In the genomic region with DNA sequence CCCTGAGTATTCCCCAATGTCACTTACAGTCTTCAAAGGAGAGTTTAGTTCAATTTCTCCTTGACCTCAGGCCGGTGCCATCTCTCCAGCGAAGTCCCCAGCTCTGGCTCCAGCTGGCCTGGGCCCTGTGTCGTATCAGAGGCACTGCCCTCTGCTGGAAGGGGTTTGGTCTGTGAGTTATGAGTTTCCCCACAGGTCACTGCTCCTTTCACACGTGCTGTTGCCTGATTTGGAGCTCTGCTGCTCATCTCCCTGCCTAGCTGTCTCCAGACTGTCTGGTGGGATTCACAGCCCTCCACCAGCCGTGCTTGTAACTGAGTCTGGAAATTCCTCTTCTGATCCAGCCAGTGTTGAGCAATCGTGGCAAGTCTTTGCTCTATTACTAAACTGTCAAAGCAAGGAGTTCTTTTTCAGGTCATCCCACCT, we compare ENCODE assay signal across 8 cellular contexts. TPM values are rescaled to one million over a fixed set of nuclear protein-coding genes. Genes with fewer than 3 reads are reported as not detected.
A peak's percentile ranks its signal among the peaks of the same experiment; 100 is the strongest.
DNase-seq lines count a peak whose midpoint lies in the region; ATAC-seq and TF ChIP-seq lines count a peak whose summit lies in the region.

A gene (minus strand): TSS at position 105 of the 426 bp plus-strand sequence. CDS start 2,179 bp downstream, outside the sequence.

- DNase-seq in DMS 273 (lab: John Stamatoyannopoulos, UW; ENCODE audit: unreplicated experiment) (peak; percentile 85), OCI-LY7 (ENCODE audit: low spot score) (peak; percentile 76)
- DNase-seq in activated T-cell treated with anti-CD3 and anti-CD28 coated beads, Interleukin-2, amount 50 U/mL, for 24 hours = peak; percentile 64
- DNase-seq in stimulated activated naive CD4-positive, alpha-beta T cell treated with Interleukin-2 at 50 U/mL for 16 hours (lab: John Stamatoyannopoulos, UW) = peak; percentile 31

- peaks cover 21% of the 10 kb centered on the region for H3K4me1 Mint-ChIP-seq in activated T-cell treated with anti-CD3 and anti-CD28 coated beads, Interleukin-2, amount 50 U/mL, for 24 hours (ENCODE audit: low read depth)

- peaks cover 10% of the 10 kb centered on the region for H3K36me3 Mint-ChIP-seq in activated T-cell treated with anti-CD3 and anti-CD28 coated beads, Interleukin-2, amount 50 U/mL, for 24 hours (ENCODE audit: low read depth)

- H3K79me2 ChIP-seq in OCI-LY7 (ENCODE audit: insufficient read depth, low read depth, low read length) = peaks cover 27% of the 10 kb centered on the region

- peak within 1 kb of the TSS; percentile 79 for H3K27ac ChIP-seq in HUES48 (ENCODE audit: low read depth, low read length)
- peak within 1 kb of the TSS; percentile 66 for H3K27ac ChIP-seq in OCI-LY7 (ENCODE audit: low read depth, low read length, poor library complexity, severe bottlenecking)

- peaks cover 18% of the 10 kb centered on the region; the same call in 1 of the 2 replicates for H3K4me1 ChIP-seq in HUES48 (ENCODE audit: control insufficient read depth, insufficient read depth, low read length)
- H3K4me1 ChIP-seq in OCI-LY7 (ENCODE audit: insufficient read depth, low read length, poor library complexity, severe bottlenecking) = peaks cover 15% of the 10 kb centered on the region
- H3K4me1 ChIP-seq in mucosa of stomach (ENCODE audit: control insufficient read depth, insufficient read depth, low read length) = no peaks in the 10 kb centered on the region

- H3K9me3 Mint-ChIP-seq in activated T-cell treated with anti-CD3 and anti-CD28 coated beads, Interleukin-2, amount 50 U/mL, for 24 hours = no peaks in the 10 kb centered on the region

- peak; percentile 67 for TF ChIP-seq CTCF in OCI-LY7 (conservative IDR thresholded peaks at IDR 0.05; ENCODE audit: low read length)

- CTCF ChIA-PET in OCI-LY7 (lab: Charles Lee; ENCODE audit: unreplicated experiment) = interaction anchor here (1.0 to 1.4 kb wide), 2 partner anchors 127 to 271 kb away, joined by 3 to 4 read pairs; no protein-coding TSS in a partner anchor

- ATAC-seq in GM21515 (IDR thresholded peaks at IDR 0.05; ENCODE audit: unreplicated experiment) = peak; percentile 57
- ATAC-seq in esophagus mucosa = peak; percentile 72

- peak within 1 kb of the TSS; percentile 60 for H3K9ac ChIP-seq in HUES48 (ENCODE audit: low read depth, low read length)
- peak within 1 kb of the TSS; percentile 75 for H3K9ac ChIP-seq in mucosa of stomach (ENCODE audit: low read length)

- peak within 1 kb of the TSS; percentile 77 for H3K4me3 ChIP-seq in HUES48 (ENCODE audit: low read depth, low read length)
- peak within 1 kb of the TSS; percentile 78 for H3K4me3 ChIP-seq in OCI-LY7 (ENCODE audit: low read depth, low read length, poor library complexity, severe bottlenecking)
- peak within 1 kb of the TSS; percentile 74 for H3K4me3 ChIP-seq in mucosa of stomach (ENCODE audit: low read length)

- H3K27me3 ChIP-seq in HUES48 (ENCODE audit: control insufficient read depth, insufficient read depth, low read length) = no peaks in the 10 kb centered on the region
- H3K27me3 ChIP-seq in mucosa of stomach (ENCODE audit: control insufficient read depth, insufficient read depth, low read length) = no peaks in the 10 kb centered on the region

- H3K4me2 ChIP-seq in OCI-LY7 (ENCODE audit: low read length) = peak within 1 kb of the TSS; percentile 75

- peak within 1 kb of the TSS; percentile 88 for H3K4me3 Mint-ChIP-seq in activated T-cell treated with anti-CD3 and anti-CD28 coated beads, Interleukin-2, amount 50 U/mL, for 24 hours

- H3K27ac Mint-ChIP-seq in activated T-cell treated with anti-CD3 and anti-CD28 coated beads, Interleukin-2, amount 50 U/mL, for 24 hours = peak within 1 kb of the TSS; percentile 88

- peaks cover 31% of the 10 kb centered on the region for H3K27me3 Mint-ChIP-seq in activated T-cell treated with anti-CD3 and anti-CD28 coated beads, Interleukin-2, amount 50 U/mL, for 24 hours

- no peaks in the 10 kb centered on the region for H3K9me2 ChIP-seq in OCI-LY7 (ENCODE audit: insufficient read depth, low read length)

- H3K36me3 ChIP-seq in HUES48 (ENCODE audit: control insufficient read depth, insufficient read depth, low read length) (peaks cover 4% of the 10 kb centered on the region; the same call in 1 of the 2 replicates), OCI-LY7 (ENCODE audit: insufficient read depth, low read length) (peaks cover 3% of the 10 kb centered on the region; the same call in 1 of the 2 replicates), mucosa of stomach (ENCODE audit: control insufficient read depth, insufficient read depth, low read length) (no peaks in the 10 kb centered on the region)

- POLR2A ChIA-PET in OCI-LY7 (lab: Charles Lee) = interaction anchor here (0.7 to 1.0 kb wide), 4 partner anchors 18 to 376 kb away, joined by 3 to 4 read pairs (median 3); no protein-coding TSS in a partner anchor

- H4K20me1 ChIP-seq in OCI-LY7 (ENCODE audit: insufficient read depth, low read length) = no peaks in the 10 kb centered on the region

- BruUV-seq in OCI-LY7 (replicated peaks; lab: Mats Ljungman, UMichigan) = no TSS peak

- peak within 1 kb of the TSS; percentile 88 for H2AFZ ChIP-seq in OCI-LY7 (ENCODE audit: low read length)

- no peaks in the 10 kb centered on the region for H3K9me3 ChIP-seq in HUES48 (ENCODE audit: control insufficient read depth, insufficient read depth, low read length)
- no peaks in the 10 kb centered on the region for H3K9me3 ChIP-seq in OCI-LY7 (ENCODE audit: low read length)
- no peaks in the 10 kb centered on the region for H3K9me3 ChIP-seq in mucosa of stomach (ENCODE audit: control insufficient read depth, low read length)

- intact Hi-C loops in OCI-LY7 (cut with micrococcal nuclease; ENCODE audit: unreplicated experiment) = loop anchor here (1.0 to 2.0 kb wide), 4 partner anchors 127 to 379 kb away; a partner anchor contains a TSS

RNA-seq across cellular contexts. Expression of the gene that starts here (rescaled TPM):
- 9.0 and 13.8 TPM in 2 replicates for total RNA-seq in OCI-LY7 (2014; rRNA removed; shearing (Covaris generic))
- total RNA-seq in OCI-LY7 (2022) (22.1 and 22.6 TPM in 2 replicates), esophagus mucosa (20.6 TPM)

Comparison
In these comparisons a context has a peak if more than half of its experiments do, and no peak if none do; other contexts are left out.
1. Peak in every context shown above with its lines: DNase-seq, ATAC-seq, H3K4me3 ChIP-seq and H3K27ac ChIP-seq.
2. DNase-seq: peak in every context shown above with its lines; median percentile 85 in DMS 273; 76 in OCI-LY7; 64 in activated T-cell treated with anti-CD3 and anti-CD28 coated beads, Interleukin-2, amount 50 U/mL, for 24 hours; 31 in stimulated activated naive CD4-positive, alpha-beta T cell treated with Interleukin-2 at 50 U/mL for 16 hours.